In genomic region chr7:26681819-26682418, GRCh38 we compare ENCODE assay signal across 8 cellular contexts.
DNase-seq lines count a peak whose midpoint lies in the region; ATAC-seq, FAIRE-seq and TF ChIP-seq lines count a peak whose summit lies in the region.

No MANE protein-coding gene starts in this region.

- TF ChIP-seq POLR2A in testis (IDR thresholded peaks at IDR 0.05): no peak

- 48 to 70% methylated on average over 3 of the region's 3 CpGs for WGBS in testis, 2 donors

- H3K9me3 ChIP-seq in CD4-positive, alpha-beta T cell (ENCODE audit: control insufficient read depth, low read length): no peaks in the 10 kb centered on the region
- H3K9me3 ChIP-seq in HAP-1 (no peaks in the 10 kb centered on the region), testis (no peaks in the 10 kb centered on the region)

- H3K4me1 Mint-ChIP-seq in CD4-positive, alpha-beta T cell (ENCODE audit: low read depth): no peaks in the 10 kb centered on the region
- H3K4me1 Mint-ChIP-seq in activated naive CD8-positive, alpha-beta T cell treated with anti-CD3 and anti-CD28 coated beads, Interleukin-2, amount 50 U/mL, for 24 hours: no peaks in the 10 kb centered on the region

- H3K27ac Mint-ChIP-seq in CD4-positive, alpha-beta T cell: no peak overlapping the region
- H3K27ac Mint-ChIP-seq in activated naive CD8-positive, alpha-beta T cell treated with anti-CD3 and anti-CD28 coated beads, Interleukin-2, amount 50 U/mL, for 24 hours: no peak overlapping the region

- H3K4me3 Mint-ChIP-seq in CD4-positive, alpha-beta T cell: no peak overlapping the region
- H3K4me3 Mint-ChIP-seq in activated naive CD8-positive, alpha-beta T cell treated with anti-CD3 and anti-CD28 coated beads, Interleukin-2, amount 50 U/mL, for 24 hours: no peak overlapping the region

- intact Hi-C loops in CD4-positive, alpha-beta T cell (cut with DNase I, micrococcal nuclease): loop anchor here (1.0 to 5.0 kb wide), 2 partner anchors 479 to 790 kb away; no protein-coding TSS in a partner anchor
- intact Hi-C loops in testis (cut with DNase I; ENCODE audit: low total_unique reads): no loop called here

- H3K9me3 Mint-ChIP-seq in CD4-positive, alpha-beta T cell: no peaks in the 10 kb centered on the region
- no peaks in the 10 kb centered on the region for H3K9me3 Mint-ChIP-seq in activated naive CD8-positive, alpha-beta T cell treated with anti-CD3 and anti-CD28 coated beads, Interleukin-2, amount 50 U/mL, for 24 hours

- peaks cover 10% of the 10 kb centered on the region for H3K27me3 ChIP-seq in CD4-positive, alpha-beta T cell (ENCODE audit: control insufficient read depth, insufficient read depth, low read length)
- H3K27me3 ChIP-seq in HAP-1 (ENCODE audit: low read depth) (no peaks in the 10 kb centered on the region), testis (no peaks in the 10 kb centered on the region)

- H3K4me1 ChIP-seq in HAP-1 (peaks cover 15% of the 10 kb centered on the region), testis (no peaks in the 10 kb centered on the region)

- in situ Hi-C loops in HAP-1 (cut with MboI; ENCODE audit: low sequenced_read_pairs): no loop called here

- no peak overlapping the region for H3K27ac ChIP-seq in CD4-positive, alpha-beta T cell (ENCODE audit: low read depth, low read length)
- no peak overlapping the region for H3K27ac ChIP-seq in testis

- DNase-seq in CD4-positive, alpha-beta T cell: no peak
- DNase-seq in HAP-1 (ENCODE audit: low spot score in 2 of 2) (peak; percentile 22 to 40), RCC 7860 (ENCODE audit: low spot score) (peak; percentile 32), fibroblast of the aortic adventitia (ENCODE audit: low read depth) (peak; percentile 39), testis (no peak), NCI-H128 (lab: John Stamatoyannopoulos, UW; ENCODE audit: unreplicated experiment) (no peak)
- no peak for DNase-seq in activated naive CD8-positive, alpha-beta T cell treated with anti-CD3 and anti-CD28 coated beads, Interleukin-2, amount 50 U/mL, for 24 hours
- DNase-seq in stimulated activated CD4-positive, alpha-beta T cell treated with anti-CD3 and anti-CD28 coated beads, Interleukin-15, amount 100 ng/mL, for 24 hours: no peak

- POLR2A ChIA-PET in CD4-positive, alpha-beta T cell (lab: Charles Lee): interaction anchor here (1.4 to 2.1 kb wide), 2 partner anchors 10 to 479 kb away, joined by 3 to 8 read pairs; no protein-coding TSS in a partner anchor

- peak; percentile 98 for TF ChIP-seq CTCF in CD4-positive, alpha-beta T cell (IDR thresholded peaks at IDR 0.05)
- TF ChIP-seq CTCF in fibroblast of the aortic adventitia (IDR thresholded peaks at IDR 0.05; ENCODE audit: insufficient read depth, low read length) (peak; percentile 68), testis (IDR thresholded peaks at IDR 0.05) (peak in 2 of 3 experiments; percentile 21 to 92)

- peak; percentile 89 for FAIRE-seq in RCC 7860 (lab: Jason Lieb, UNC)

- no peaks in the 10 kb centered on the region for H3K36me3 Mint-ChIP-seq in CD4-positive, alpha-beta T cell (ENCODE audit: low read depth)
- H3K36me3 Mint-ChIP-seq in activated naive CD8-positive, alpha-beta T cell treated with anti-CD3 and anti-CD28 coated beads, Interleukin-2, amount 50 U/mL, for 24 hours (ENCODE audit: low read depth): peaks cover 2% of the 10 kb centered on the region

- CTCF ChIA-PET in CD4-positive, alpha-beta T cell (lab: Charles Lee): interaction anchor here (0.7 to 2.5 kb wide), 17 partner anchors 8 to 789 kb away, joined by 3 to 20 read pairs (median 3); no protein-coding TSS in a partner anchor

- no peak overlapping the region for H3K4me3 ChIP-seq in HAP-1
- H3K4me3 ChIP-seq in fibroblast of the aortic adventitia (ENCODE audit: low read depth, low read length): no peak overlapping the region
- no peak overlapping the region for H3K4me3 ChIP-seq in testis

- peak; percentile 63 for ATAC-seq in CD4-positive, alpha-beta T cell (ENCODE audit: poor library complexity)
- no peak for ATAC-seq in activated naive CD8-positive, alpha-beta T cell treated with anti-CD3 and anti-CD28 coated beads, Interleukin-2, amount 50 U/mL, for 24 hours

- H3K36me3 ChIP-seq in HAP-1 (replicated peaks) (no peaks in the 10 kb centered on the region), testis (ENCODE audit: low read depth, missing control alignments) (no peaks in the 10 kb centered on the region)

- peaks cover 50% of the 10 kb centered on the region for H3K27me3 Mint-ChIP-seq in CD4-positive, alpha-beta T cell
- peaks cover 14% of the 10 kb centered on the region for H3K27me3 Mint-ChIP-seq in activated naive CD8-positive, alpha-beta T cell treated with anti-CD3 and anti-CD28 coated beads, Interleukin-2, amount 50 U/mL, for 24 hours

Comparison
In these comparisons a context has a peak if more than half of its experiments do, and no peak if none do; other contexts are left out.
1. DNase-seq: peak in HAP-1 (2 of 2), RCC 7860 (single experiment) and fibroblast of the aortic adventitia (single experiment); none in CD4-positive, alpha-beta T cell (0 of 10), testis (single experiment), activated naive CD8-positive, alpha-beta T cell treated with anti-CD3 and anti-CD28 coated beads, Interleukin-2, amount 50 U/mL, for 24 hours (single experiment), NCI-H128 (single experiment) and stimulated activated CD4-positive, alpha-beta T cell treated with anti-CD3 and anti-CD28 coated beads, Interleukin-15, amount 100 ng/mL, for 24 hours (single experiment).
2. Peak in every context shown above with its lines, with median percentiles within 50 percentile points of each other: CTCF ChIP-seq.